In genomic region chr17:40478486-40478885, GRCh38 we compare ENCODE assay signal across 29 cellular contexts. TPM values are rescaled to one million over a fixed set of nuclear protein-coding genes. Genes with fewer than 3 reads are reported as not detected.
DNase-seq lines count a peak whose midpoint lies in the region; ATAC-seq and TF ChIP-seq lines count a peak whose summit lies in the region.
"Had no signal": no experiment of that assay in that cellular context is flagged by ENCODE, and none has a peak within 500 bp of the region (broad histone marks: within the 10 kb centered on the region; RNA-seq: fewer than 3 reads in every experiment).

No MANE protein-coding gene starts in this region.

- H3K27me3 ChIP-seq in CD4-positive, CD25-positive, alpha-beta regulatory T cell (ENCODE audit: control insufficient read depth, insufficient read depth, low read length), result no peaks in the 10 kb centered on the region
- no peaks in the 10 kb centered on the region for H3K27me3 ChIP-seq in brain microvascular endothelial cell (replicated peaks)
- H3K27me3 ChIP-seq: BE2C, gastrocnemius medialis, hepatocyte, right atrium auricular region, spleen, upper lobe of left lung had no signal

- no peak for ATAC-seq in CD4-positive, CD25-positive, alpha-beta regulatory T cell (ENCODE audit: low read depth in 2 of 2)
- ATAC-seq: gastrocnemius medialis, HCT116, left colon had no signal

- H3K4me3 Mint-ChIP-seq in activated CD4-positive, alpha-beta T cell treated with anti-CD3 and anti-CD28 coated beads, Interleukin-2, amount 10 ng/mL, durations not matched to agents 7 days and 5 days, result no peak overlapping the region
- H3K4me3 Mint-ChIP-seq in CD4-positive, CD25-positive, alpha-beta regulatory T cell, result no peak overlapping the region
- no peak overlapping the region for H3K4me3 Mint-ChIP-seq in activated CD4-positive, alpha-beta memory T cell treated with anti-CD3 and anti-CD28 coated beads for 36 hours
- H3K4me3 Mint-ChIP-seq: dendritic cell treated with granulocyte-macrophage colony-stimulating factor and Interleukin-4, amounts not matched to agents 40 ng/mL and 50 ng/mL, for 4 days; neural crest cell had no signal

- POLR2A ChIA-PET in activated CD4-positive, alpha-beta T cell treated with anti-CD3 and anti-CD28 coated beads, Interleukin-2, amount 10 ng/mL, durations not matched to agents 7 days and 5 days (lab: Charles Lee), result no interaction called here
- POLR2A ChIA-PET in activated CD4-positive, alpha-beta memory T cell treated with anti-CD3 and anti-CD28 coated beads for 36 hours (lab: Charles Lee), result interaction anchor here (3.7 kb wide), 1 partner anchor 54 kb away, joined by 36 read pairs; no protein-coding TSS in a partner anchor

- in situ Hi-C loops in brain microvascular endothelial cell (cut with HindIII; ENCODE audit: low pct_ligation_motif_present, low sequenced_read_pairs), result no loop called here

- H3K27me3 Mint-ChIP-seq in activated CD4-positive, alpha-beta T cell treated with anti-CD3 and anti-CD28 coated beads, Interleukin-2, amount 10 ng/mL, durations not matched to agents 7 days and 5 days, result no peaks in the 10 kb centered on the region
- H3K27me3 Mint-ChIP-seq in CD4-positive, CD25-positive, alpha-beta regulatory T cell, result no peaks in the 10 kb centered on the region
- no peaks in the 10 kb centered on the region for H3K27me3 Mint-ChIP-seq in activated CD4-positive, alpha-beta memory T cell treated with anti-CD3 and anti-CD28 coated beads for 36 hours

- peak overlapping the region; percentile 98 for H3K27ac Mint-ChIP-seq in activated CD4-positive, alpha-beta T cell treated with anti-CD3 and anti-CD28 coated beads, Interleukin-2, amount 10 ng/mL, durations not matched to agents 7 days and 5 days
- H3K27ac Mint-ChIP-seq in CD4-positive, CD25-positive, alpha-beta regulatory T cell, result peak overlapping the region; percentile 87 to 99 (median 99)
- peak overlapping the region; percentile 75 for H3K27ac Mint-ChIP-seq in activated CD4-positive, alpha-beta memory T cell treated with anti-CD3 and anti-CD28 coated beads for 36 hours
- H3K27ac Mint-ChIP-seq: dendritic cell treated with granulocyte-macrophage colony-stimulating factor and Interleukin-4, amounts not matched to agents 40 ng/mL and 50 ng/mL, for 4 days had no signal

- no peaks in the 10 kb centered on the region for H3K9me3 ChIP-seq in CD4-positive, CD25-positive, alpha-beta regulatory T cell (ENCODE audit: control insufficient read depth in 2 of 2, low read length in 2 of 2)
- H3K9me3 ChIP-seq: BE2C, gastrocnemius medialis, right atrium auricular region, spleen, upper lobe of left lung had no signal

- no peak overlapping the region for H3K4me3 ChIP-seq in CD4-positive, CD25-positive, alpha-beta regulatory T cell (ENCODE audit: low read depth, low read length)
- H3K4me3 ChIP-seq in brain microvascular endothelial cell (ENCODE audit: low read depth, low read length), result no peak overlapping the region
- H3K4me3 ChIP-seq: gastrocnemius medialis, hepatocyte, right atrium auricular region, SK-N-MC, spleen, upper lobe of left lung had no signal

- peaks cover 78% of the 10 kb centered on the region for H3K4me1 Mint-ChIP-seq in activated CD4-positive, alpha-beta T cell treated with anti-CD3 and anti-CD28 coated beads, Interleukin-2, amount 10 ng/mL, durations not matched to agents 7 days and 5 days
- peaks cover 8 to 49% (median 22%) of the 10 kb centered on the region in 4 donors for H3K4me1 Mint-ChIP-seq in CD4-positive, CD25-positive, alpha-beta regulatory T cell
- H3K4me1 Mint-ChIP-seq in activated CD4-positive, alpha-beta memory T cell treated with anti-CD3 and anti-CD28 coated beads for 36 hours (ENCODE audit: low read depth), result peaks cover 53% of the 10 kb centered on the region

- H3K36me3 ChIP-seq in CD4-positive, CD25-positive, alpha-beta regulatory T cell (ENCODE audit: control insufficient read depth, insufficient read depth, low read length), result no peaks in the 10 kb centered on the region
- H3K36me3 ChIP-seq in brain microvascular endothelial cell (replicated peaks), result no peaks in the 10 kb centered on the region
- H3K36me3 ChIP-seq: BE2C, gastrocnemius medialis, right atrium auricular region, spleen, upper lobe of left lung had no signal

- TF ChIP-seq CTCF in brain microvascular endothelial cell (IDR thresholded peaks at IDR 0.05; ENCODE audit: low read depth, low read length, missing control alignments), result no peak

- no peak for DNase-seq in activated CD4-positive, alpha-beta T cell treated with anti-CD3 and anti-CD28 coated beads, Interleukin-2, amount 10 ng/mL, durations not matched to agents 7 days and 5 days
- DNase-seq in activated CD4-positive, alpha-beta T cell treated with anti-CD3 and anti-CD28 coated beads, Interleukin-2, amount 50 U/mL, for 4 hours, result no peak
- DNase-seq in CD4-positive, CD25-positive, alpha-beta regulatory T cell, result no peak
- DNase-seq in activated CD4-positive, alpha-beta memory T cell treated with anti-CD3 and anti-CD28 coated beads for 36 hours, result no peak
- DNase-seq in epithelial cell of prostate (ENCODE audit: low read depth, low spot score) (no peak), NCI-H187 treated with DMSO at 0.1 percent for 48 hours (lab: John Stamatoyannopoulos, UW) (no peak), NCI-H187 (lab: John Stamatoyannopoulos, UW) (no peak), brain microvascular endothelial cell (no peak)
- DNase-seq: activated CD4-positive, alpha-beta T cell treated with anti-CD3 and anti-CD28 coated beads, Interleukin-2, amount 50 U/mL, for 1 hour; activated gamma-delta T cell treated with Interleukin-2 at 50 U/mL for 16 hours; BE2C; central memory CD4-positive, alpha-beta T cell; gastrocnemius medialis; left colon; NCI-H1436; NCI-H2107; NCI-H446; NCI-H774; spleen; stimulated activated CD4-positive, alpha-beta T cell treated with anti-CD3 and anti-CD28 coated beads, Interleukin-2, amount 100 ng/mL, for 48 hours; upper lobe of left lung had no signal

- H3K27ac ChIP-seq in CD4-positive, CD25-positive, alpha-beta regulatory T cell (ENCODE audit: insufficient read depth, low read length, poor library complexity, severe bottlenecking), result no peak overlapping the region
- H3K27ac ChIP-seq in epithelial cell of prostate (peak overlapping the region; percentile 99), brain microvascular endothelial cell (no peak overlapping the region)
- H3K27ac ChIP-seq: gastrocnemius medialis, hepatocyte, KMS-11, right atrium auricular region, SK-N-MC had no signal

- peaks cover 30% of the 10 kb centered on the region for H3K4me1 ChIP-seq in CD4-positive, CD25-positive, alpha-beta regulatory T cell (ENCODE audit: control insufficient read depth, insufficient read depth, low read length, poor library complexity, severe bottlenecking)

- H3K36me3 Mint-ChIP-seq in activated CD4-positive, alpha-beta T cell treated with anti-CD3 and anti-CD28 coated beads, Interleukin-2, amount 10 ng/mL, durations not matched to agents 7 days and 5 days (ENCODE audit: low read depth), result peaks cover 12% of the 10 kb centered on the region
- no peaks in the 10 kb centered on the region for H3K36me3 Mint-ChIP-seq in CD4-positive, CD25-positive, alpha-beta regulatory T cell
- peaks cover 11% of the 10 kb centered on the region for H3K36me3 Mint-ChIP-seq in activated CD4-positive, alpha-beta memory T cell treated with anti-CD3 and anti-CD28 coated beads for 36 hours

- no peaks in the 10 kb centered on the region for H3K9me3 Mint-ChIP-seq in activated CD4-positive, alpha-beta T cell treated with anti-CD3 and anti-CD28 coated beads, Interleukin-2, amount 10 ng/mL, durations not matched to agents 7 days and 5 days
- H3K9me3 Mint-ChIP-seq in CD4-positive, CD25-positive, alpha-beta regulatory T cell, result no peaks in the 10 kb centered on the region
- no peaks in the 10 kb centered on the region for H3K9me3 Mint-ChIP-seq in activated CD4-positive, alpha-beta memory T cell treated with anti-CD3 and anti-CD28 coated beads for 36 hours
- H3K9me3 Mint-ChIP-seq: dendritic cell treated with granulocyte-macrophage colony-stimulating factor and Interleukin-4, amounts not matched to agents 40 ng/mL and 50 ng/mL, for 4 days; neural crest cell had no signal

- intact Hi-C loops in activated CD4-positive, alpha-beta memory T cell treated with anti-CD3 and anti-CD28 coated beads for 36 hours (cut with micrococcal nuclease), result no loop called here

- CTCF ChIA-PET in activated CD4-positive, alpha-beta T cell treated with anti-CD3 and anti-CD28 coated beads, Interleukin-2, amount 10 ng/mL, durations not matched to agents 7 days and 5 days (lab: Charles Lee), result interaction anchor here (1.0 to 4.7 kb wide), 2 partner anchors 47 to 54 kb away, joined by 3 to 23 read pairs; no protein-coding TSS in a partner anchor
- CTCF ChIA-PET in activated CD4-positive, alpha-beta memory T cell treated with anti-CD3 and anti-CD28 coated beads for 36 hours (lab: Charles Lee), result interaction anchor here (1.2 to 5.5 kb wide), 3 partner anchors 55 to 85 kb away, joined by 3 to 93 read pairs (median 4); no protein-coding TSS in a partner anchor

RNA-seq across cellular contexts. Expression of gene TNS4, which starts 22.9 kb away (rescaled TPM):
- total RNA-seq in activated CD4-positive, alpha-beta T cell treated with anti-CD3 and anti-CD28 coated beads, Interleukin-2, amount 10 ng/mL, durations not matched to agents 7 days and 5 days, result 1 to 10 TPM; 3.5 to 3.7 TPM
- total RNA-seq in CD4-positive, CD25-positive, alpha-beta regulatory T cell, result 1.1 TPM
- polyA plus RNA-seq in CD4-positive, CD25-positive, alpha-beta regulatory T cell, result under 1 TPM in 1 of 4 donors, not detected in 3; 0.16 TPM
- 10 to 100 TPM; 14.5 to 15.2 TPM for total RNA-seq in activated CD4-positive, alpha-beta memory T cell treated with anti-CD3 and anti-CD28 coated beads for 36 hours
- total RNA-seq: A673, hepatocyte, neural crest cell, right atrium auricular region had no signal

RNA-seq across cellular contexts. Expression of gene IGFBP4, which starts 35.2 kb away (rescaled TPM):
- total RNA-seq in activated CD4-positive, alpha-beta T cell treated with anti-CD3 and anti-CD28 coated beads, Interleukin-2, amount 10 ng/mL, durations not matched to agents 7 days and 5 days, result 10 to 100 TPM; 65.2 to 67.9 TPM
- total RNA-seq in CD4-positive, CD25-positive, alpha-beta regulatory T cell, result 3.7 TPM
- 1 to 10 TPM in 3 of 4 donors, under 1 TPM in 1; 0.63 to 1.3 (median 1.2) TPM for polyA plus RNA-seq in CD4-positive, CD25-positive, alpha-beta regulatory T cell
- total RNA-seq in activated CD4-positive, alpha-beta memory T cell treated with anti-CD3 and anti-CD28 coated beads for 36 hours, result 10 to 100 TPM; 14.6 to 15.5 TPM

Comparison
In these comparisons a context has a peak if more than half of its experiments do, and no peak if none do; other contexts are left out.
1. RNA of gene IGFBP4, which starts 35.2 kb away (total RNA-seq): 65.2 to 67.9 TPM in activated CD4-positive, alpha-beta T cell treated with anti-CD3 and anti-CD28 coated beads, Interleukin-2, amount 10 ng/mL, durations not matched to agents 7 days and 5 days; 14.6 to 15.5 TPM in activated CD4-positive, alpha-beta memory T cell treated with anti-CD3 and anti-CD28 coated beads for 36 hours and 3.7 TPM in CD4-positive, CD25-positive, alpha-beta regulatory T cell (single experiment); every median in the first group is over 4 times any median in the second.
2. Peak in every context shown above with its lines, with median percentiles within 50 percentile points of each other: H3K27ac Mint-ChIP-seq.